Comparison of ENCODE assay signal across 9 cellular contexts in genomic region chrX:65451663-65452062, GRCh38.
DNase-seq lines count a peak whose midpoint lies in the region; ATAC-seq and TF ChIP-seq lines count a peak whose summit lies in the region.
"Had no signal": no experiment of that assay in that cellular context is flagged by ENCODE, and none has a peak within 500 bp of the region (broad histone marks: within the 10 kb centered on the region; RNA-seq: fewer than 3 reads in every experiment).

No MANE protein-coding gene starts in this region.

- no peak overlapping the region for H3K27ac ChIP-seq in fibroblast of lung (ENCODE audit: insufficient read depth, low read length)
- no peak overlapping the region for H3K27ac ChIP-seq in testis

- no peak overlapping the region for H2AFZ ChIP-seq in fibroblast of lung (ENCODE audit: low read length)

- peak; percentile 85 for ATAC-seq in HG02884 (IDR thresholded peaks at IDR 0.05; ENCODE audit: unreplicated experiment)
- ATAC-seq in GM21825 (IDR thresholded peaks at IDR 0.05; ENCODE audit: unreplicated experiment): no peak
- ATAC-seq in HG02852 (IDR thresholded peaks at IDR 0.05; ENCODE audit: unreplicated experiment): no peak

- no peak overlapping the region for H3K4me2 ChIP-seq in fibroblast of lung (ENCODE audit: extremely low read depth, insufficient read depth, low read length)

- H3K27me3 ChIP-seq in fibroblast of lung (ENCODE audit: control insufficient read depth, insufficient read depth, low read length) (no peaks in the 10 kb centered on the region), testis (no peaks in the 10 kb centered on the region)

- H3K36me3 ChIP-seq in fibroblast of lung (ENCODE audit: control insufficient read depth, insufficient read depth, low read length) (no peaks in the 10 kb centered on the region), testis (ENCODE audit: low read depth, missing control alignments) (no peaks in the 10 kb centered on the region)

- WGBS in testis, 2 donors: 33 to 42% methylated on average over 2 of the region's 2 CpGs

- intact Hi-C loops in testis (cut with DNase I; ENCODE audit: low total_unique reads): no loop called here

- no peak overlapping the region for H3K9ac ChIP-seq in fibroblast of lung (ENCODE audit: insufficient read depth, low read length)

- H3K79me2 ChIP-seq in fibroblast of lung (ENCODE audit: control insufficient read depth, insufficient read depth, low read length): no peaks in the 10 kb centered on the region

- H3K4me3 ChIP-seq in AG10803 (ENCODE audit: low read length) (no peak overlapping the region), GM12864 (ENCODE audit: low read depth, low read length) (no peak overlapping the region), fibroblast of lung (replicated peaks in 1 of 4; ENCODE audit: control extremely low read depth in 1 of 4, insufficient read depth in 1 of 4, low read depth in 3 of 4, low read length in 4 of 4) (no peak overlapping the region), testis (no peak overlapping the region)
- H3K4me3 ChIP-seq: lung had no signal

- H3K9me3 ChIP-seq in fibroblast of lung (ENCODE audit: control insufficient read depth, insufficient read depth, low read depth, low read length): no peaks in the 10 kb centered on the region
- H3K9me3 ChIP-seq in testis: no peaks in the 10 kb centered on the region

- H3K4me1 ChIP-seq in fibroblast of lung (ENCODE audit: control insufficient read depth, extremely low read depth, insufficient read depth, low read length) (no peaks in the 10 kb centered on the region), testis (no peaks in the 10 kb centered on the region)

- no peaks in the 10 kb centered on the region for H4K20me1 ChIP-seq in fibroblast of lung (ENCODE audit: control insufficient read depth, extremely low read depth, insufficient read depth, low read length)

- DNase-seq in AG10803 (ENCODE audit: low read depth) (peak; percentile 18), GM12864 (ENCODE audit: low read depth) (no peak), OCI-M2 (lab: John Stamatoyannopoulos, UW; ENCODE audit: unreplicated experiment) (peak; percentile 8), fibroblast of lung (ENCODE audit: low read depth in 2 of 2) (peak; percentile 3 to 8), testis (peak; percentile 22)

- TF ChIP-seq CTCF in AG10803 (conservative IDR thresholded peaks at IDR 0.05; ENCODE audit: low read length) (peak; percentile 57), GM12864 (IDR thresholded peaks at IDR 0.05; ENCODE audit: low read depth, low read length, missing control alignments) (peak; percentile 60), fibroblast of lung (conservative IDR thresholded peaks at IDR 0.05 in 1 of 2, IDR thresholded peaks at IDR 0.05 in 1 of 2; ENCODE audit: low read depth in 1 of 2, low read length in 2 of 2) (peak in 1 of 2 donors; percentile 19), testis (IDR thresholded peaks at IDR 0.05) (peak in 2 of 3 experiments; percentile 8 to 30)

- no peak for TF ChIP-seq POLR2A in testis (IDR thresholded peaks at IDR 0.05)
